1 cellular context compared by ENCODE assay signal in the genomic region with DNA sequence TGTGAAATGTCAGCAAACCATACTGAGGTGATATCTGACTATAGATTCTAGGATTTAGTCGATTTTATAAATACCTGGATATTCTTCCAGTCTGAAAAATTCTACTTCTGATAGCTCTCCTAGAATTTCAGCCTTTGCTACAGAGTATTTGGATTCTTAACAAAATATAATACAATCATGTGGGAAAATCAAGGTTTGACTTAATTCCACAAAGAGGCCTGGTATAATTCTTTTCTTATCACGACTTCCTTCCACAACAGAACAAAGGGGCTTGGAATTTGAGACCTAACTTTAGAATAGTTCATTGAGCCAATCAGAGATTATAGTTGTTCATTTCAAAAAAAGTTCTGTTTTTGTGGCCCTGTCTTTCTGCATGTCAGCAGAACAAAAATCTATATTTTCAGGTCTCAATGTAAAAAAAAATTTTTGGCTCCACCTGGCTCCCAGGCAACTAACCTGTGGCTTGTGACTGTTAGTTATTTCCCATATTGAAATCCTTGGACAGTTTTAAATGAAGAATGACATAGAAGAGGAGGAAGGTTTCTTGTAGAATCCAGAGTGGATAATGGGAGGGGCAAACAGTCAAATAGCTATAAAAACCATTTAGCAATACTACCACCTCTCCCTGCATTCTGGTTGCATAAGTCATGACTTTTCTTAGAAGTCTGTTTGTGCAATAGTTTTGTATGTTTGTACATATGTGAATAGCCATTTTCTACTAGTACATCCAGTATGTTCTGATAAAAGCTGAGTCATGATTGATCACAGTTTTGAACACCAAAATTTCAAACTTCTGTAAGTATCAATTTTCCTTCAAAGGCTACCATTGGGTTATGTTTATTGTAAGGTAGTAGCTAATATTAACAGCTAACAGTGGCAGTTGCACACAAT.
A peak's percentile ranks its signal among the peaks of the same experiment; 100 is the strongest.
TF ChIP-seq lines count a peak whose summit lies in the region.

No MANE protein-coding gene starts in this region.

TF ChIP-seq in HepG2, 621 proteins besides CTCF, POLR2A, EP300 and RAD21 (continued from another document and continues in another):
- TF ChIP-seq NFAT5 (CRISPR knock-in tag; IDR thresholded peaks at IDR 0.05): no peak
- TF ChIP-seq THAP11 (CRISPR knock-in tag; IDR thresholded peaks at IDR 0.05): no peak; the same call in 1 of the 2 replicates
- no peak for TF ChIP-seq ZNF17 (CRISPR knock-in tag; IDR thresholded peaks at IDR 0.05)
- no peak for TF ChIP-seq SRY (CRISPR knock-in tag; IDR thresholded peaks at IDR 0.05)
- no peak for TF ChIP-seq THRA (CRISPR knock-in tag; IDR thresholded peaks at IDR 0.05; ENCODE audit: borderline replicate concordance)
- TF ChIP-seq CEBPG (CRISPR knock-in tag; IDR thresholded peaks at IDR 0.05): peak; percentile 83
- no peak for TF ChIP-seq ZNF878 (CRISPR knock-in tag; IDR thresholded peaks at IDR 0.05)
- no peak for TF ChIP-seq SOX13 (IDR thresholded peaks at IDR 0.05)
- TF ChIP-seq SOX13 (CRISPR knock-in tag; conservative IDR thresholded peaks at IDR 0.05 in 1 of 2, IDR thresholded peaks at IDR 0.05 in 1 of 2): peak in 1 of 2 experiments; percentile 37; a peak in 1 of 4 replicates
- TF ChIP-seq CBX5 (CRISPR knock-in tag; IDR thresholded peaks at IDR 0.05; ENCODE audit: borderline replicate concordance): no peak
- TF ChIP-seq MED8 (CRISPR knock-in tag; IDR thresholded peaks at IDR 0.05; ENCODE audit: insufficient replicate concordance): no peak
- TF ChIP-seq ZNF230 (CRISPR knock-in tag; IDR thresholded peaks at IDR 0.05): no peak
- TF ChIP-seq SMYD3 (CRISPR knock-in tag; IDR thresholded peaks at IDR 0.05): no peak
- no peak for TF ChIP-seq TGIF2 (CRISPR knock-in tag; IDR thresholded peaks at IDR 0.05)
- TF ChIP-seq ZSCAN22 (CRISPR knock-in tag; IDR thresholded peaks at IDR 0.05): no peak
- TF ChIP-seq RXRB (CRISPR knock-in tag; IDR thresholded peaks at IDR 0.05; ENCODE audit: borderline replicate concordance): peak; percentile 32; the same call in 1 of the 2 replicates
- TF ChIP-seq, protein P1, sequence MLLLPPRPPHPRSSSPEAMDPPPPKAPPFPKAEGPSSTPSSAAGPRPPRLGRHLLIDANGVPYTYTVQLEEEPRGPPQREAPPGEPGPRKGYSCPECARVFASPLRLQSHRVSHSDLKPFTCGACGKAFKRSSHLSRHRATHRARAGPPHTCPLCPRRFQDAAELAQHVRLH (CRISPR knock-in tag; IDR thresholded peaks at IDR 0.05; ENCODE audit: borderline replicate concordance, low read depth): no peak
- no peak for TF ChIP-seq ZNF839 (CRISPR knock-in tag; IDR thresholded peaks at IDR 0.05; ENCODE audit: borderline replicate concordance)
- TF ChIP-seq SP1 (IDR thresholded peaks at IDR 0.05): no peak
- no peak for TF ChIP-seq SP1 (CRISPR knock-in tag; IDR thresholded peaks at IDR 0.05)
- TF ChIP-seq FOXJ3 (CRISPR knock-in tag; IDR thresholded peaks at IDR 0.05; ENCODE audit: borderline replicate concordance): peak; percentile 27; the same call in 1 of the 2 replicates
- no peak for TF ChIP-seq NFATC3 (CRISPR knock-in tag; IDR thresholded peaks at IDR 0.05)
- peak; percentile 99 for TF ChIP-seq BCL6 (CRISPR knock-in tag; IDR thresholded peaks at IDR 0.05)
- no peak for TF ChIP-seq FOXC1 (CRISPR knock-in tag; IDR thresholded peaks at IDR 0.05; ENCODE audit: borderline replicate concordance)
- TF ChIP-seq SNAPC2 (CRISPR knock-in tag; IDR thresholded peaks at IDR 0.05): no peak
- no peak for TF ChIP-seq EEA1 (CRISPR knock-in tag; IDR thresholded peaks at IDR 0.05; ENCODE audit: borderline replicate concordance)
- TF ChIP-seq MIER2 (CRISPR knock-in tag; IDR thresholded peaks at IDR 0.05): no peak
- no peak for TF ChIP-seq ZNF260 (CRISPR knock-in tag; IDR thresholded peaks at IDR 0.05; ENCODE audit: borderline replicate concordance, low read depth)
- TF ChIP-seq SP5 (CRISPR knock-in tag; IDR thresholded peaks at IDR 0.05; ENCODE audit: borderline replicate concordance, low read depth): peak; percentile 50; the same call in 1 of the 2 replicates
- TF ChIP-seq, protein P2, sequence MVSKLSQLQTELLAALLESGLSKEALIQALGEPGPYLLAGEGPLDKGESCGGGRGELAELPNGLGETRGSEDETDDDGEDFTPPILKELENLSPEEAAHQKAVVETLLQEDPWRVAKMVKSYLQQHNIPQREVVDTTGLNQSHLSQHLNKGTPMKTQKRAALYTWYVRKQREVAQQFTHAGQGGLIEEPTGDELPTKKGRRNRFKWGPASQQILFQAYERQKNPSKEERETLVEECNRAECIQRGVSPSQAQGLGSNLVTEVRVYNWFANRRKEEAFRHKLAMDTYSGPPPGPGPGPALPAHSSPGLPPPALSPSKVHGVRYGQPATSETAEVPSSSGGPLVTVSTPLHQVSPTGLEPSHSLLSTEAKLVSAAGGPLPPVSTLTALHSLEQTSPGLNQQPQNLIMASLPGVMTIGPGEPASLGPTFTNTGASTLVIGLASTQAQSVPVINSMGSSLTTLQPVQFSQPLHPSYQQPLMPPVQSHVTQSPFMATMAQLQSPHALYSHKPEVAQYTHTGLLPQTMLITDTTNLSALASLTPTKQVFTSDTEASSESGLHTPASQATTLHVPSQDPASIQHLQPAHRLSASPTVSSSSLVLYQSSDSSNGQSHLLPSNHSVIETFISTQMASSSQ (IDR thresholded peaks at IDR 0.05; ENCODE audit: low read depth): no peak
- TF ChIP-seq, protein P2 (CRISPR knock-in tag; IDR thresholded peaks at IDR 0.05; ENCODE audit: borderline replicate concordance): no peak
- no peak for TF ChIP-seq ZNF740 (CRISPR knock-in tag; IDR thresholded peaks at IDR 0.05)
- peak; percentile 89 for TF ChIP-seq GATAD2A (CRISPR knock-in tag; IDR thresholded peaks at IDR 0.05)
- no peak for TF ChIP-seq ZNF512 (CRISPR knock-in tag; IDR thresholded peaks at IDR 0.05)
- no peak for TF ChIP-seq HES4 (CRISPR knock-in tag; IDR thresholded peaks at IDR 0.05; ENCODE audit: borderline replicate concordance)
- no peak for TF ChIP-seq ZNF589 (CRISPR knock-in tag; conservative IDR thresholded peaks at IDR 0.05)
- TF ChIP-seq TCF7 (IDR thresholded peaks at IDR 0.05; ENCODE audit: low read depth): 0 out of 2 replicates have a peak, but pooled peaks have one; percentile 25
- no peak for TF ChIP-seq TSC22D2 (CRISPR knock-in tag; IDR thresholded peaks at IDR 0.05; ENCODE audit: borderline replicate concordance)
- no peak for TF ChIP-seq ZNF737 (CRISPR knock-in tag; IDR thresholded peaks at IDR 0.05; ENCODE audit: borderline replicate concordance)
- no peak for TF ChIP-seq ZBTB26 (CRISPR knock-in tag; IDR thresholded peaks at IDR 0.05; ENCODE audit: borderline replicate concordance)
- no peak for TF ChIP-seq NKX3-1 (CRISPR knock-in tag; IDR thresholded peaks at IDR 0.05)
- no peak for TF ChIP-seq ZNF572 (CRISPR knock-in tag; IDR thresholded peaks at IDR 0.05)
- TF ChIP-seq NFIC (IDR thresholded peaks at IDR 0.05; ENCODE audit: low read length): peak; percentile 36; the same call in 1 of the 2 replicates
- TF ChIP-seq NCOA2 (CRISPR knock-in tag; IDR thresholded peaks at IDR 0.05): peak; percentile 60; the same call in 1 of the 2 replicates
- no peak for TF ChIP-seq ZFP36 (IDR thresholded peaks at IDR 0.05; ENCODE audit: borderline replicate concordance, low read depth, low read length, partially characterized antibody)
- TF ChIP-seq, protein P3, sequence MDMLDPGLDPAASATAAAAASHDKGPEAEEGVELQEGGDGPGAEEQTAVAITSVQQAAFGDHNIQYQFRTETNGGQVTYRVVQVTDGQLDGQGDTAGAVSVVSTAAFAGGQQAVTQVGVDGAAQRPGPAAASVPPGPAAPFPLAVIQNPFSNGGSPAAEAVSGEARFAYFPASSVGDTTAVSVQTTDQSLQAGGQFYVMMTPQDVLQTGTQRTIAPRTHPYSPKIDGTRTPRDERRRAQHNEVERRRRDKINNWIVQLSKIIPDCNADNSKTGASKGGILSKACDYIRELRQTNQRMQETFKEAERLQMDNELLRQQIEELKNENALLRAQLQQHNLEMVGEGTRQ (IDR thresholded peaks at IDR 0.05; ENCODE audit: low read depth, low read length): no peak
- TF ChIP-seq, protein P3 (CRISPR knock-in tag; IDR thresholded peaks at IDR 0.05; ENCODE audit: borderline replicate concordance): no peak
- peak; percentile 91 for TF ChIP-seq CEBPB (IDR thresholded peaks at IDR 0.05; ENCODE audit: borderline replicate concordance, low read depth, low read length)
- no peak for TF ChIP-seq ZNF83 (CRISPR knock-in tag; IDR thresholded peaks at IDR 0.05; ENCODE audit: borderline replicate concordance)
